In genomic region chr10:29849434-29849833, GRCh38 we compare ENCODE assay signal across 10 cellular contexts.
A peak's percentile ranks its signal among the peaks of the same experiment; 100 is the strongest.
DNase-seq lines count a peak whose midpoint lies in the region; ATAC-seq and TF ChIP-seq lines count a peak whose summit lies in the region.
"Had no signal": no experiment of that assay in that cellular context is flagged by ENCODE, and none has a peak within 500 bp of the region (broad histone marks: within the 10 kb centered on the region; RNA-seq: fewer than 3 reads in every experiment).

No MANE protein-coding gene starts in this region.

- H3K4me1 ChIP-seq in RWPE2 (ENCODE audit: insufficient read depth, poor library complexity, severe bottlenecking), result peaks cover 19% of the 10 kb centered on the region
- peaks cover 13% of the 10 kb centered on the region for H3K4me1 ChIP-seq in rectal smooth muscle tissue (ENCODE audit: control insufficient read depth, insufficient read depth, low read length)

- no peaks in the 10 kb centered on the region for H3K9me3 ChIP-seq in RWPE2 (ENCODE audit: severe bottlenecking)

- ATAC-seq in RWPE2 (ENCODE audit: low read depth) (peak; percentile 45; the same call in 2 of the 3 replicates), HG02938 (IDR thresholded peaks at IDR 0.05; ENCODE audit: unreplicated experiment) (no peak), GM21515 (IDR thresholded peaks at IDR 0.05; ENCODE audit: unreplicated experiment) (no peak)

- TF ChIP-seq CTCF in RWPE2 (IDR thresholded peaks at IDR 0.05; ENCODE audit: poor library complexity, severe bottlenecking) (no peak), fibroblast of pulmonary artery (IDR thresholded peaks at IDR 0.05; ENCODE audit: low read length, missing control alignments) (no peak)

- H3K4me3 ChIP-seq in RWPE2 (ENCODE audit: severe bottlenecking) (no peak overlapping the region), fibroblast of pulmonary artery (replicated peaks; ENCODE audit: low read depth, low read length) (peak overlapping the region; percentile 27), rectal smooth muscle tissue (ENCODE audit: low read length) (peak overlapping the region; percentile 4)

- no peak overlapping the region for H3K9ac ChIP-seq in rectal smooth muscle tissue (ENCODE audit: low read length)

- peak overlapping the region; percentile 4 for H3K27ac ChIP-seq in RWPE2 (ENCODE audit: poor library complexity, severe bottlenecking)
- peak overlapping the region; percentile 85 for H3K27ac ChIP-seq in rectal smooth muscle tissue (ENCODE audit: low read depth, low read length)

- H3K27me3 ChIP-seq in RWPE2 (ENCODE audit: insufficient read depth, poor library complexity, severe bottlenecking), result no peaks in the 10 kb centered on the region
- no peaks in the 10 kb centered on the region for H3K27me3 ChIP-seq in rectal smooth muscle tissue (ENCODE audit: control insufficient read depth, insufficient read depth, low read length)

- H3K36me3 ChIP-seq in RWPE2 (ENCODE audit: low read depth), result no peaks in the 10 kb centered on the region
- no peaks in the 10 kb centered on the region for H3K36me3 ChIP-seq in rectal smooth muscle tissue (ENCODE audit: control insufficient read depth, insufficient read depth, low read length)

- DNase-seq in DMS53 (lab: John Stamatoyannopoulos, UW) (peak; percentile 58), RWPE2 (ENCODE audit: low spot score) (no peak), fibroblast of pulmonary artery (ENCODE audit: low read depth) (peak; percentile 89), cerebellum (ENCODE audit: low spot score) (no peak)
- no peak for DNase-seq in activated naive CD4-positive, alpha-beta T cell treated with Interleukin-2 at 50 U/mL for 16 hours
- DNase-seq: activated CD4-positive, alpha-beta T cell treated with anti-CD3 and anti-CD28 coated beads, Interleukin-2, amount 50 U/mL, for 48 hours; NCI-H2081 treated with DMSO at 0.1 percent for 48 hours had no signal

Comparison
In these comparisons a context has a peak if more than half of its experiments do, and no peak if none do; other contexts are left out.
1. DNase-seq: peak in DMS53 (single experiment) and fibroblast of pulmonary artery (single experiment); none in RWPE2 (single experiment), activated naive CD4-positive, alpha-beta T cell treated with Interleukin-2 at 50 U/mL for 16 hours (single experiment) and cerebellum (single experiment).